2 cellular contexts compared by ENCODE assay signal in genomic region chr17:26792486-26792885, GRCh38.
TF ChIP-seq lines count a peak whose summit lies in the region.

No MANE protein-coding gene starts in this region.

TF ChIP-seq in IMR-90, 13 proteins besides CTCF, POLR2A, EP300 and RAD21 (continued from another document):
- TF ChIP-seq USF2 (IDR thresholded peaks at IDR 0.05; ENCODE audit: low read depth, low read length) (no peak), MAFK (IDR thresholded peaks at IDR 0.05; ENCODE audit: low read depth, low read length) (no peak), RFX5 (IDR thresholded peaks at IDR 0.05; ENCODE audit: low read depth, low read length) (no peak), NFE2L2 (IDR thresholded peaks at IDR 0.05; ENCODE audit: low read depth, low read length) (no peak)

TF ChIP-seq in WTC11, 78 proteins besides CTCF, POLR2A, EP300 and RAD21 (continued from another document):
- no peak for TF ChIP-seq ZNF281 (CRISPR knock-in tag; IDR thresholded peaks at IDR 0.05)
- no peak for TF ChIP-seq IRF1 (CRISPR knock-in tag; IDR thresholded peaks at IDR 0.05)
- no peak for TF ChIP-seq E2F5 (CRISPR knock-in tag; IDR thresholded peaks at IDR 0.05)
- TF ChIP-seq ZNF121 (CRISPR knock-in tag; IDR thresholded peaks at IDR 0.05) = no peak
- no peak for TF ChIP-seq GTF2I (CRISPR knock-in tag; conservative IDR thresholded peaks at IDR 0.05)
- no peak for TF ChIP-seq MYBL2 (CRISPR knock-in tag; IDR thresholded peaks at IDR 0.05)
- no peak for TF ChIP-seq NFYB (CRISPR knock-in tag; conservative IDR thresholded peaks at IDR 0.05; ENCODE audit: low read depth)
- TF ChIP-seq GRHL2 (CRISPR knock-in tag; IDR thresholded peaks at IDR 0.05; ENCODE audit: insufficient replicate concordance, severe bottlenecking) = no peak
- no peak for TF ChIP-seq SP1 (CRISPR knock-in tag; conservative IDR thresholded peaks at IDR 0.05)
- no peak for TF ChIP-seq ATF6 (CRISPR knock-in tag; IDR thresholded peaks at IDR 0.05)
- no peak for TF ChIP-seq ZNF317 (CRISPR knock-in tag; IDR thresholded peaks at IDR 0.05; ENCODE audit: borderline replicate concordance, low read depth)
- TF ChIP-seq ATF1 (CRISPR knock-in tag; IDR thresholded peaks at IDR 0.05) = no peak
- TF ChIP-seq ZNF263 (CRISPR knock-in tag; IDR thresholded peaks at IDR 0.05; ENCODE audit: low read depth) = no peak
- no peak for TF ChIP-seq TEAD4 (CRISPR knock-in tag; IDR thresholded peaks at IDR 0.05)
- TF ChIP-seq KAT7 (CRISPR knock-in tag; IDR thresholded peaks at IDR 0.05; ENCODE audit: borderline replicate concordance) = no peak
- no peak for TF ChIP-seq HMGA2 (CRISPR knock-in tag; IDR thresholded peaks at IDR 0.05)
